1 cellular context compared by ENCODE assay signal in genomic region chr5:139700711-139701693, GRCh38.
TF ChIP-seq lines count a peak whose summit lies in the region.

No MANE protein-coding gene starts in this region.

TF ChIP-seq in PFSK-1, 5 proteins besides CTCF, POLR2A, EP300 and RAD21 (continued from another document):
- TF ChIP-seq, protein P1, sequence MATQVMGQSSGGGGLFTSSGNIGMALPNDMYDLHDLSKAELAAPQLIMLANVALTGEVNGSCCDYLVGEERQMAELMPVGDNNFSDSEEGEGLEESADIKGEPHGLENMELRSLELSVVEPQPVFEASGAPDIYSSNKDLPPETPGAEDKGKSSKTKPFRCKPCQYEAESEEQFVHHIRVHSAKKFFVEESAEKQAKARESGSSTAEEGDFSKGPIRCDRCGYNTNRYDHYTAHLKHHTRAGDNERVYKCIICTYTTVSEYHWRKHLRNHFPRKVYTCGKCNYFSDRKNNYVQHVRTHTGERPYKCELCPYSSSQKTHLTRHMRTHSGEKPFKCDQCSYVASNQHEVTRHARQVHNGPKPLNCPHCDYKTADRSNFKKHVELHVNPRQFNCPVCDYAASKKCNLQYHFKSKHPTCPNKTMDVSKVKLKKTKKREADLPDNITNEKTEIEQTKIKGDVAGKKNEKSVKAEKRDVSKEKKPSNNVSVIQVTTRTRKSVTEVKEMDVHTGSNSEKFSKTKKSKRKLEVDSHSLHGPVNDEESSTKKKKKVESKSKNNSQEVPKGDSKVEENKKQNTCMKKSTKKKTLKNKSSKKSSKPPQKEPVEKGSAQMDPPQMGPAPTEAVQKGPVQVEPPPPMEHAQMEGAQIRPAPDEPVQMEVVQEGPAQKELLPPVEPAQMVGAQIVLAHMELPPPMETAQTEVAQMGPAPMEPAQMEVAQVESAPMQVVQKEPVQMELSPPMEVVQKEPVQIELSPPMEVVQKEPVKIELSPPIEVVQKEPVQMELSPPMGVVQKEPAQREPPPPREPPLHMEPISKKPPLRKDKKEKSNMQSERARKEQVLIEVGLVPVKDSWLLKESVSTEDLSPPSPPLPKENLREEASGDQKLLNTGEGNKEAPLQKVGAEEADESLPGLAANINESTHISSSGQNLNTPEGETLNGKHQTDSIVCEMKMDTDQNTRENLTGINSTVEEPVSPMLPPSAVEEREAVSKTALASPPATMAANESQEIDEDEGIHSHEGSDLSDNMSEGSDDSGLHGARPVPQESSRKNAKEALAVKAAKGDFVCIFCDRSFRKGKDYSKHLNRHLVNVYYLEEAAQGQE (IDR thresholded peaks at IDR 0.05; ENCODE audit: insufficient read depth in 1 of 2, low read depth in 2 of 2, low read length in 2 of 2): no peak
